ENCODE assay signal across 18 cellular contexts in genomic region chr11:106842134-106842533, GRCh38.
"Had no signal": no experiment of that assay in that cellular context is flagged by ENCODE, and none has a peak within 500 bp of the region (broad histone marks: within the 10 kb centered on the region; RNA-seq: fewer than 3 reads in every experiment).

No MANE protein-coding gene starts in this region.

- H3K79me2 ChIP-seq: hepatocyte had no signal

- H3K4me2 ChIP-seq: hepatocyte had no signal

- H3K4me3 Mint-ChIP-seq: naive thymus-derived CD4-positive, alpha-beta T cell had no signal

- H3K36me3 ChIP-seq: esophagus muscularis mucosa, gastroesophageal sphincter, heart left ventricle, left lung, lower lobe of right lung had no signal

- H2AFZ ChIP-seq: hepatocyte had no signal

- H3K27me3 ChIP-seq: dorsolateral prefrontal cortex, esophagus muscularis mucosa, foreskin keratinocyte, gastroesophageal sphincter, heart left ventricle, hepatocyte, left lung had no signal

- H3K4me1 ChIP-seq: esophagus muscularis mucosa, foreskin keratinocyte, gastroesophageal sphincter, heart left ventricle, left lung, lower lobe of right lung had no signal

- H3K36me3 Mint-ChIP-seq: naive thymus-derived CD4-positive, alpha-beta T cell had no signal

- H3K27me3 Mint-ChIP-seq: naive thymus-derived CD4-positive, alpha-beta T cell had no signal

- ATAC-seq: foreskin keratinocyte; gastroesophageal sphincter; heart left ventricle; left cardiac atrium; left lung; left ventricle myocardium superior; lower lobe of right lung; naive thymus-derived CD4-positive, alpha-beta T cell had no signal

- DNase-seq: dermis blood vessel endothelial cell; dorsolateral prefrontal cortex; effector CD4-positive, alpha-beta T cell; effector memory CD4-positive, alpha-beta T cell; foreskin keratinocyte; heart left ventricle; hypothalamus; left cardiac atrium; left lung; left ventricle myocardium superior; lower lobe of right lung; mesenchymal stem cell; midbrain; naive thymus-derived CD4-positive, alpha-beta T cell had no signal

- H3K27ac ChIP-seq: coronary artery, dorsolateral prefrontal cortex, esophagus muscularis mucosa, foreskin keratinocyte, gastroesophageal sphincter, heart left ventricle, hepatocyte, left lung, lower lobe of right lung had no signal

- H3K4me1 Mint-ChIP-seq: naive thymus-derived CD4-positive, alpha-beta T cell had no signal

- H3K27ac Mint-ChIP-seq: naive thymus-derived CD4-positive, alpha-beta T cell had no signal

- H3K9me3 ChIP-seq: esophagus muscularis mucosa, gastroesophageal sphincter, left lung, lower lobe of right lung had no signal

- H3K4me3 ChIP-seq: coronary artery, dorsolateral prefrontal cortex, esophagus muscularis mucosa, gastroesophageal sphincter, heart left ventricle, hepatocyte, left lung, lower lobe of right lung had no signal
